8 cellular contexts compared by ENCODE assay signal in genomic region chr12:121795029-121795977, GRCh38. TPM values are rescaled to one million over a fixed set of nuclear protein-coding genes. Genes with fewer than 3 reads are reported as not detected.
DNase-seq lines count a peak whose midpoint lies in the region; ATAC-seq and TF ChIP-seq lines count a peak whose summit lies in the region.

No MANE protein-coding gene starts in this region.

- H2AFZ ChIP-seq in neural progenitor cell (replicated peaks), result no peak overlapping the region

- no peak for TF ChIP-seq POLR2A in thyroid gland (IDR thresholded peaks at IDR 0.05)

- DNase-seq in GDM1 (lab: John Stamatoyannopoulos, UW) (peak; percentile 75), RPMI7951 (ENCODE audit: low read depth) (peak; percentile 69), foreskin keratinocyte (peak in 1 of 2 donors; percentile 55), neural progenitor cell (ENCODE audit: low spot score) (peak; percentile 81), thyroid gland (peak; percentile 89 to 92)
- peak; percentile 78 for DNase-seq in activated gamma-delta T cell treated with anti-CD3 and anti-CD28 coated beads, Interleukin-2, amount 50 U/mL, for 16 hours (ENCODE audit: low read depth)

- no peak overlapping the region for H3K4me2 ChIP-seq in neural progenitor cell

- peak overlapping the region; percentile 92 to 97 (median 96) for H3K27ac Mint-ChIP-seq in IgD-negative memory B cell
- H3K27ac Mint-ChIP-seq in neural progenitor cell, result peak overlapping the region; percentile 84

- H3K36me3 ChIP-seq in neural progenitor cell (no peaks in the 10 kb centered on the region), thyroid gland (no peaks in the 10 kb centered on the region)

- intact Hi-C loops in thyroid gland (cut with DNase I), result loop anchor here (2.0 kb wide), 1 partner anchor 17 kb away; no protein-coding TSS in a partner anchor

- peaks cover 61% of the 10 kb centered on the region for H4K20me1 ChIP-seq in neural progenitor cell (ENCODE audit: low read depth)

- H3K36me3 Mint-ChIP-seq in IgD-negative memory B cell (no peaks in the 10 kb centered on the region), neural progenitor cell (peaks cover 11% of the 10 kb centered on the region)

- H3K27me3 ChIP-seq in foreskin keratinocyte (no peaks in the 10 kb centered on the region), neural progenitor cell (peaks cover 16% of the 10 kb centered on the region), thyroid gland (no peaks in the 10 kb centered on the region)

- WGBS in thyroid gland, 2 donors, result 39 to 41% methylated on average over 12 to 15 of the region's 15 CpGs

- H3F3A ChIP-seq in neural progenitor cell (ENCODE audit: low read depth), result peaks cover 71% of the 10 kb centered on the region

- H3K27me3 Mint-ChIP-seq in IgD-negative memory B cell (no peaks in the 10 kb centered on the region), neural progenitor cell (ENCODE audit: insufficient read depth, low read depth) (peaks cover 18% of the 10 kb centered on the region)

- H3K4me3 ChIP-seq in neural progenitor cell, result no peak overlapping the region
- H3K4me3 ChIP-seq in thyroid gland (replicated peaks in 1 of 3), result no peak overlapping the region

- peaks cover 35 to 39% (median 36%) of the 10 kb centered on the region in 3 donors for H3K4me1 Mint-ChIP-seq in IgD-negative memory B cell
- H3K4me1 Mint-ChIP-seq in neural progenitor cell, result peaks cover 44% of the 10 kb centered on the region

- H3K9ac ChIP-seq in neural progenitor cell, result no peak overlapping the region

- peaks cover 13% of the 10 kb centered on the region for H3K4me1 ChIP-seq in foreskin keratinocyte
- peaks cover 25% of the 10 kb centered on the region for H3K4me1 ChIP-seq in neural progenitor cell
- peaks cover 66 to 80% of the 10 kb centered on the region in 2 donors for H3K4me1 ChIP-seq in thyroid gland

- ATAC-seq in foreskin keratinocyte (peak; percentile 15), GM21515 (IDR thresholded peaks at IDR 0.05; ENCODE audit: unreplicated experiment) (no peak)

- peaks cover 44% of the 10 kb centered on the region for H3K79me2 ChIP-seq in neural progenitor cell (ENCODE audit: low read depth)

- TF ChIP-seq CTCF in foreskin keratinocyte (conservative IDR thresholded peaks at IDR 0.05), result peak; percentile 96
- TF ChIP-seq CTCF in neural progenitor cell (IDR thresholded peaks at IDR 0.05), result peak; percentile 96
- TF ChIP-seq CTCF in thyroid gland (IDR thresholded peaks at IDR 0.05), result peak; percentile 93 to 95 (median 94)

- H3K9me3 Mint-ChIP-seq in IgD-negative memory B cell (no peaks in the 10 kb centered on the region), neural progenitor cell (no peaks in the 10 kb centered on the region)

- H3K27ac ChIP-seq in foreskin keratinocyte, result peak overlapping the region; percentile 68
- no peak overlapping the region for H3K27ac ChIP-seq in neural progenitor cell
- peak overlapping the region; percentile 58 to 100 (median 100) for H3K27ac ChIP-seq in thyroid gland

- no peaks in the 10 kb centered on the region for H3K9me3 ChIP-seq in neural progenitor cell (ENCODE audit: low read depth)
- no peaks in the 10 kb centered on the region for H3K9me3 ChIP-seq in thyroid gland

- H3K4me3 Mint-ChIP-seq in IgD-negative memory B cell (peak overlapping the region; percentile 91 to 95 (median 93)), neural progenitor cell (peak overlapping the region; percentile 81)

RNA-seq across cellular contexts. Expression of gene RHOF, which starts 1.8 kb away (rescaled TPM):
- polyA plus RNA-seq in IgD-negative memory B cell (90.0 TPM), foreskin keratinocyte (4.8 and 6.0 TPM in 2 replicates)
- 1.1 and 1.5 TPM in 2 replicates for total RNA-seq in RPMI7951 (2014; rRNA removed; shearing (Covaris generic))
- total RNA-seq in foreskin keratinocyte (5.0 and 5.5 TPM in 2 replicates), neural progenitor cell (ENCODE audit: low replicate concordance) (20.1 and 30.8 TPM in 2 replicates), thyroid gland (100 to 1,000 TPM in 1 of 4 donors, 10 to 100 TPM in 3; 22.8 to 105 (median 69.9) TPM)

RNA-seq across cellular contexts. Expression of gene SETD1B, which starts 8.5 kb away (rescaled TPM):
- 2.3 TPM for polyA plus RNA-seq in IgD-negative memory B cell
- total RNA-seq in RPMI7951 (2014; rRNA removed; shearing (Covaris generic)), result 0.96 and 1.1 TPM in 2 replicates
- total RNA-seq in foreskin keratinocyte, result 5.5 and 6.1 TPM in 2 replicates
- polyA plus RNA-seq in foreskin keratinocyte, result 2.2 and 2.6 TPM in 2 replicates
- total RNA-seq in neural progenitor cell (ENCODE audit: low replicate concordance), result 1.8 and 4.4 TPM in 2 replicates
- total RNA-seq in thyroid gland, result 10 to 100 TPM in 3 of 4 donors, 1 to 10 TPM in 1; 7.3 to 16.5 (median 11.7) TPM
